ENCODE assay signal across 10 cellular contexts in genomic region chr3:99774467-99774866, GRCh38. TPM values are rescaled to one million over a fixed set of nuclear protein-coding genes. Genes with fewer than 3 reads are reported as not detected.
DNase-seq lines count a peak whose midpoint lies in the region; ATAC-seq, FAIRE-seq and TF ChIP-seq lines count a peak whose summit lies in the region.
"Had no signal": no experiment of that assay in that cellular context is flagged by ENCODE, and none has a peak within 500 bp of the region (broad histone marks: within the 10 kb centered on the region; RNA-seq: fewer than 3 reads in every experiment).

No MANE protein-coding gene starts in this region.

- peaks cover 3% of the 10 kb centered on the region for H3K27me3 Mint-ChIP-seq in type B pancreatic cell

- H3K27me3 ChIP-seq in hepatocyte, result no peaks in the 10 kb centered on the region
- H3K27me3 ChIP-seq in uterus, result no peaks in the 10 kb centered on the region

- no peaks in the 10 kb centered on the region for H4K20me1 ChIP-seq in hepatocyte (ENCODE audit: insufficient read depth, poor library complexity, severe bottlenecking)

- ATAC-seq in GM18505 (IDR thresholded peaks at IDR 0.05; ENCODE audit: unreplicated experiment) (peak; percentile 99), GM21786 (IDR thresholded peaks at IDR 0.05; ENCODE audit: unreplicated experiment) (peak; percentile 92)

- TF ChIP-seq POLR2A in GM18505 (IDR thresholded peaks at IDR 0.05; ENCODE audit: borderline replicate concordance, extremely low read depth, insufficient read depth, insufficient read length) (no peak), uterus (IDR thresholded peaks at IDR 0.05) (no peak)

- no peaks in the 10 kb centered on the region for H3K36me3 Mint-ChIP-seq in type B pancreatic cell

- H3K4me2 ChIP-seq in hepatocyte, result no peak overlapping the region
- H3K4me2 ChIP-seq: KMS-11 had no signal

- H3K4me3 Mint-ChIP-seq in type B pancreatic cell, result no peak overlapping the region
- H3K4me3 Mint-ChIP-seq: central memory CD8-positive, alpha-beta T cell had no signal

- no peak overlapping the region for H3K27ac ChIP-seq in hepatocyte
- H3K27ac ChIP-seq in uterus, result no peak overlapping the region
- H3K27ac ChIP-seq: KMS-11 had no signal

- no peaks in the 10 kb centered on the region for H3K4me1 ChIP-seq in hepatocyte (ENCODE audit: insufficient read depth)
- no peaks in the 10 kb centered on the region for H3K4me1 ChIP-seq in uterus

- no peak overlapping the region for H2AFZ ChIP-seq in hepatocyte

- H3K36me3 ChIP-seq in hepatocyte (replicated peaks; ENCODE audit: insufficient read depth, low read depth) (no peaks in the 10 kb centered on the region), uterus (no peaks in the 10 kb centered on the region)

- peak; percentile 55 for FAIRE-seq in HTR-8/SVneo (lab: Jason Lieb, UNC)

- no peaks in the 10 kb centered on the region for H3K9me3 Mint-ChIP-seq in type B pancreatic cell
- H3K9me3 Mint-ChIP-seq: central memory CD8-positive, alpha-beta T cell had no signal

- H3K4me3 ChIP-seq in hepatocyte, result no peak overlapping the region
- no peak overlapping the region for H3K4me3 ChIP-seq in uterus

- intact Hi-C loops in posterior cingulate gyrus (cut with DNase I), result no loop called here
- intact Hi-C loops in uterus (cut with DNase I; ENCODE audit: low total_unique reads), result no loop called here

- DNase-seq in HTR-8/SVneo (ENCODE audit: insufficient read length, low spot score) (no peak), hepatocyte (ENCODE audit: low spot score) (peak; percentile 9), posterior cingulate gyrus (no peak), type B pancreatic cell (ENCODE audit: extremely low spot score, unreplicated experiment) (no peak), uterus (no peak), hippocampal formation (lab: John Stamatoyannopoulos, UW) (no peak)

- H3K9me3 ChIP-seq in hepatocyte (ENCODE audit: low read depth) (no peaks in the 10 kb centered on the region), uterus (no peaks in the 10 kb centered on the region)

- H3K4me1 Mint-ChIP-seq in type B pancreatic cell (ENCODE audit: unreplicated experiment), result no peaks in the 10 kb centered on the region

- H3K79me2 ChIP-seq in hepatocyte, result no peaks in the 10 kb centered on the region

- 58% methylated on average over 2 of the region's 2 CpGs for WGBS in hepatocyte (ENCODE audit: low lambda C conversion rate, missing lambda C conversion rate)

- no peaks in the 10 kb centered on the region for H3K9me2 ChIP-seq in hepatocyte (replicated peaks; ENCODE audit: insufficient read depth)

- TF ChIP-seq CTCF in hepatocyte (IDR thresholded peaks at IDR 0.05; ENCODE audit: poor library complexity) (no peak), type B pancreatic cell (conservative IDR thresholded peaks at IDR 0.05) (no peak), uterus (IDR thresholded peaks at IDR 0.05) (no peak)

- H3K27ac Mint-ChIP-seq in type B pancreatic cell, result no peak overlapping the region

RNA-seq across cellular contexts. Expression of gene CMSS1, which starts 43.2 kb away (rescaled TPM):
- total RNA-seq in hepatocyte, result 6.9 and 11.8 TPM in 2 replicates
- 17.0 and 19.2 TPM in 2 replicates for polyA plus RNA-seq in hepatocyte
- total RNA-seq in type B pancreatic cell (ENCODE audit: low replicate concordance), result 14.5 and 34.1 TPM in 2 replicates
- 10 to 100 TPM in 3 of 4 donors, 1 to 10 TPM in 1; 1.8 to 41.2 (median 17.0) TPM for total RNA-seq in uterus
